Comparison of ENCODE assay signal across 1 cellular context in genomic region chr2:68671961-68672360, GRCh38.
A peak's percentile ranks its signal among the peaks of the same experiment; 100 is the strongest.
TF ChIP-seq lines count a peak whose summit lies in the region.

No MANE protein-coding gene starts in this region.

TF ChIP-seq in K562, 482 proteins besides CTCF, POLR2A, EP300 and RAD21 (continued from another document):
- TF ChIP-seq MXD1 (CRISPR knock-in tag; IDR thresholded peaks at IDR 0.05; ENCODE audit: borderline replicate concordance, poor library complexity, severe bottlenecking) (no peak), SRSF3 (IDR thresholded peaks at IDR 0.05; ENCODE audit: insufficient read depth, low read length) (no peak), MXI1 (IDR thresholded peaks at IDR 0.05; ENCODE audit: low read depth, low read length) (no peak), POU5F1 (IDR thresholded peaks at IDR 0.05; ENCODE audit: borderline replicate concordance, low read depth, low read length, partially characterized antibody) (no peak), MTA3 (IDR thresholded peaks at IDR 0.05; ENCODE audit: borderline replicate concordance) (no peak), ZNF592 (IDR thresholded peaks at IDR 0.05) (peak; percentile 75), CBX5 (IDR thresholded peaks at IDR 0.05; ENCODE audit: borderline replicate concordance, low read depth) (no peak), PML (IDR thresholded peaks at IDR 0.05; ENCODE audit: low read length) (no peak), BACH1 (tag; IDR thresholded peaks at IDR 0.05) (peak; percentile 22; the same call in 1 of the 2 replicates), PCBP2 (IDR thresholded peaks at IDR 0.05; ENCODE audit: low read depth, low read length, poor library complexity, severe bottlenecking) (no peak), STAG1 (CRISPR knock-in tag; IDR thresholded peaks at IDR 0.05; ENCODE audit: borderline replicate concordance) (no peak), PTRF (tag; IDR thresholded peaks at IDR 0.05) (peak; percentile 72; the same call in 1 of the 2 replicates), ZNF134 (CRISPR knock-in tag; conservative IDR thresholded peaks at IDR 0.05) (no peak), MEF2D (tag; conservative IDR thresholded peaks at IDR 0.05; ENCODE audit: low read depth) (peak; percentile 76; the same call in 1 of the 2 replicates), DMBX1 (CRISPR knock-in tag; IDR thresholded peaks at IDR 0.05; ENCODE audit: borderline replicate concordance) (peak; percentile 81), ZNF695 (CRISPR knock-in tag; IDR thresholded peaks at IDR 0.05) (0 out of 2 replicates have a peak, but pooled peaks have one; percentile 49), NR2C1 (IDR thresholded peaks at IDR 0.05) (no peak), NR2C1 (tag; IDR thresholded peaks at IDR 0.05) (peak; percentile 52; the same call in 1 of the 2 replicates), HDAC8 (tag; IDR thresholded peaks at IDR 0.05) (0 out of 2 replicates have a peak, but pooled peaks have one; percentile 60), ILK (tag; IDR thresholded peaks at IDR 0.05; ENCODE audit: borderline replicate concordance, low read depth) (peak; percentile 49; the same call in 1 of the 2 replicates), MECOM (CRISPR knock-in tag; IDR thresholded peaks at IDR 0.05) (0 out of 2 replicates have a peak, but pooled peaks have one; percentile 41), ZBTB34 (CRISPR knock-in tag; IDR thresholded peaks at IDR 0.05) (0 out of 2 replicates have a peak, but pooled peaks have one; percentile 31), U2AF2 (optimal IDR thresholded peaks at IDR 0.05; ENCODE audit: low read depth, low read length) (no peak), PTTG1 (tag; IDR thresholded peaks at IDR 0.05; ENCODE audit: low read depth) (no peak), CXXC5 (CRISPR knock-in tag; IDR thresholded peaks at IDR 0.05) (peak; percentile 32; the same call in 1 of the 2 replicates), ERF (CRISPR knock-in tag; IDR thresholded peaks at IDR 0.05) (peak; percentile 44; the same call in 1 of the 2 replicates), ATF7 (IDR thresholded peaks at IDR 0.05) (no peak)
- TF ChIP-seq, protein P1, sequence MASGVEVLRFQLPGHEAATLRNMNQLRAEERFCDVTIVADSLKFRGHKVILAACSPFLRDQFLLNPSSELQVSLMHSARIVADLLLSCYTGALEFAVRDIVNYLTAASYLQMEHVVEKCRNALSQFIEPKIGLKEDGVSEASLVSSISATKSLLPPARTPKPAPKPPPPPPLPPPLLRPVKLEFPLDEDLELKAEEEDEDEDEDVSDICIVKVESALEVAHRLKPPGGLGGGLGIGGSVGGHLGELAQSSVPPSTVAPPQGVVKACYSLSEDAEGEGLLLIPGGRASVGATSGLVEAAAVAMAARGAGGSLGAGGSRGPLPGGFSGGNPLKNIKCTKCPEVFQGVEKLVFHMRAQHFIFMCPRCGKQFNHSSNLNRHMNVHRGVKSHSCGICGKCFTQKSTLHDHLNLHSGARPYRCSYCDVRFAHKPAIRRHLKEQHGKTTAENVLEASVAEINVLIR (CRISPR knock-in tag; IDR thresholded peaks at IDR 0.05): 0 out of 2 replicates have a peak, but pooled peaks have one; percentile 46
- TF ChIP-seq, protein P2, sequence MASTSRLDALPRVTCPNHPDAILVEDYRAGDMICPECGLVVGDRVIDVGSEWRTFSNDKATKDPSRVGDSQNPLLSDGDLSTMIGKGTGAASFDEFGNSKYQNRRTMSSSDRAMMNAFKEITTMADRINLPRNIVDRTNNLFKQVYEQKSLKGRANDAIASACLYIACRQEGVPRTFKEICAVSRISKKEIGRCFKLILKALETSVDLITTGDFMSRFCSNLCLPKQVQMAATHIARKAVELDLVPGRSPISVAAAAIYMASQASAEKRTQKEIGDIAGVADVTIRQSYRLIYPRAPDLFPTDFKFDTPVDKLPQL (IDR thresholded peaks at IDR 0.05; ENCODE audit: extremely low read depth, insufficient read length): no peak
- TF ChIP-seq, protein P3, sequence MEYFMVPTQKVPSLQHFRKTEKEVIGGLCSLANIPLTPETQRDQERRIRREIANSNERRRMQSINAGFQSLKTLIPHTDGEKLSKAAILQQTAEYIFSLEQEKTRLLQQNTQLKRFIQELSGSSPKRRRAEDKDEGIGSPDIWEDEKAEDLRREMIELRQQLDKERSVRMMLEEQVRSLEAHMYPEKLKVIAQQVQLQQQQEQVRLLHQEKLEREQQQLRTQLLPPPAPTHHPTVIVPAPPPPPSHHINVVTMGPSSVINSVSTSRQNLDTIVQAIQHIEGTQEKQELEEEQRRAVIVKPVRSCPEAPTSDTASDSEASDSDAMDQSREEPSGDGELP (CRISPR knock-in tag; IDR thresholded peaks at IDR 0.05; ENCODE audit: borderline replicate concordance): no peak
- TF ChIP-seq, protein P4, sequence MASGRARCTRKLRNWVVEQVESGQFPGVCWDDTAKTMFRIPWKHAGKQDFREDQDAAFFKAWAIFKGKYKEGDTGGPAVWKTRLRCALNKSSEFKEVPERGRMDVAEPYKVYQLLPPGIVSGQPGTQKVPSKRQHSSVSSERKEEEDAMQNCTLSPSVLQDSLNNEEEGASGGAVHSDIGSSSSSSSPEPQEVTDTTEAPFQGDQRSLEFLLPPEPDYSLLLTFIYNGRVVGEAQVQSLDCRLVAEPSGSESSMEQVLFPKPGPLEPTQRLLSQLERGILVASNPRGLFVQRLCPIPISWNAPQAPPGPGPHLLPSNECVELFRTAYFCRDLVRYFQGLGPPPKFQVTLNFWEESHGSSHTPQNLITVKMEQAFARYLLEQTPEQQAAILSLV (tag; IDR thresholded peaks at IDR 0.05): peak; percentile 48; the same call in 1 of the 2 replicates
- TF ChIP-seq, protein P5, sequence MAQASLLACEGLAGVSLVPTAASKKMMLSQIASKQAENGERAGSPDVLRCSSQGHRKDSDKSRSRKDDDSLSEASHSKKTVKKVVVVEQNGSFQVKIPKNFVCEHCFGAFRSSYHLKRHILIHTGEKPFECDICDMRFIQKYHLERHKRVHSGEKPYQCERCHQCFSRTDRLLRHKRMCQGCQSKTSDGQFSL (CRISPR knock-in tag; IDR thresholded peaks at IDR 0.05): no peak
- TF ChIP-seq, protein P5 (tag; IDR thresholded peaks at IDR 0.05): peak in 1 of 2 experiments; percentile 82; a peak in 2 of 4 replicates
